In genomic region chr4:139311909-139312308, GRCh38 we compare ENCODE assay signal across 1 cellular context.
TF ChIP-seq lines count a peak whose summit lies in the region.

No MANE protein-coding gene starts in this region.

TF ChIP-seq in WTC11, 78 proteins besides CTCF, POLR2A, EP300 and RAD21:
- TF ChIP-seq STAT6 (CRISPR knock-in tag; conservative IDR thresholded peaks at IDR 0.05; ENCODE audit: low read depth) (no peak), ZNF423 (CRISPR knock-in tag; IDR thresholded peaks at IDR 0.05) (no peak), TCF7 (CRISPR knock-in tag; IDR thresholded peaks at IDR 0.05; ENCODE audit: low read depth) (no peak), ZNF671 (CRISPR knock-in tag; IDR thresholded peaks at IDR 0.05) (no peak), ZSCAN18 (CRISPR knock-in tag; IDR thresholded peaks at IDR 0.05) (no peak), GTF2I (CRISPR knock-in tag; conservative IDR thresholded peaks at IDR 0.05) (no peak), AR (CRISPR knock-in tag; IDR thresholded peaks at IDR 0.05) (no peak), EMX1 (CRISPR knock-in tag; IDR thresholded peaks at IDR 0.05) (no peak)
- TF ChIP-seq, protein P1, sequence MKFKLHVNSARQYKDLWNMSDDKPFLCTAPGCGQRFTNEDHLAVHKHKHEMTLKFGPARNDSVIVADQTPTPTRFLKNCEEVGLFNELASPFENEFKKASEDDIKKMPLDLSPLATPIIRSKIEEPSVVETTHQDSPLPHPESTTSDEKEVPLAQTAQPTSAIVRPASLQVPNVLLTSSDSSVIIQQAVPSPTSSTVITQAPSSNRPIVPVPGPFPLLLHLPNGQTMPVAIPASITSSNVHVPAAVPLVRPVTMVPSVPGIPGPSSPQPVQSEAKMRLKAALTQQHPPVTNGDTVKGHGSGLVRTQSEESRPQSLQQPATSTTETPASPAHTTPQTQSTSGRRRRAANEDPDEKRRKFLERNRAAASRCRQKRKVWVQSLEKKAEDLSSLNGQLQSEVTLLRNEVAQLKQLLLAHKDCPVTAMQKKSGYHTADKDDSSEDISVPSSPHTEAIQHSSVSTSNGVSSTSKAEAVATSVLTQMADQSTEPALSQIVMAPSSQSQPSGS (CRISPR knock-in tag; IDR thresholded peaks at IDR 0.05; ENCODE audit: borderline replicate concordance, low read depth) = no peak
